17 cellular contexts compared by ENCODE assay signal in the genomic region with DNA sequence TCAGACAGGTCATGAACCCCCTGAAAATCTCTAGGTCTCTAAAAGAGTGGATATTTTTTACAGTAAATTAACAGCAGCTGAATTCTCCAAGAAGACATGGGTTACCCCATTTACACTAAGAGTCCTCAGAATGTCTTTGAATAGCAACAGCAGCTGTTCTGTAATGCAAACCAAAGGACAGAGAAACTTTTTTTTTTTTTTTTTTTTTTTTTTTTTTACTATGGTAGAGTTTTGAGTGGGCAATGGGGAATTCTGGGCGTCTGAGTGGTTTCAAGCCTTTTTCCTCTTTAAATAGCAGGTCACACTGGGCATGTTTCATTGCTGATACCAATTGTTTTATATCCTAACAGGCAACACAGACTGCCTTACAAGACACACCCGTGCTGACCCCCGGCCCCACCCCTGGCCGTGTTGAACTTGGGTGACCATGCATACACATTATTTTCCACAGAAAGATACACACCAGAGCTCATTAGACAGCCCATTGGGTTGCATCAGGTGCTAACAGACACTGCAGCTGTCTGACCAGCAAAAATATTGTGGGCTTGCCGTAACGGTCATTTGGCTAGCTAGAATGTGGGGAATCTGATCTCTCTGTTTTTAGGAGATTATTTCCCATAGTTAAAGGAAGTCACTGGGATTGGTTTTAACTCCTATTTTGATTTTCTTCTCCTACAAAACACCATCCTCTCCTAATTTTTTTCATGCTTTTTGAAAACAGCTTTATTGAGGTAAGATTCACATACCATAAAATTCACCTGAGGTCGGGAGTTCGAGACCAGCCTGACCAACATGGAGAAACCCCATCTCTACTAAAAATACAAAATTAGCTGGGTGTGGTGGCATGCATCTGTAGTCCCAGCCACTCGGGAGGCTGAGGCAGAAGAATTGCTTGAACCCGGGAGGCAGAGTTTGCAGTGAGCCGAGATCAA. TPM values are rescaled to one million over a fixed set of nuclear protein-coding genes. Genes with fewer than 3 reads are reported as not detected.
DNase-seq lines count a peak whose midpoint lies in the region; ATAC-seq and TF ChIP-seq lines count a peak whose summit lies in the region.
"Had no signal": no experiment of that assay in that cellular context is flagged by ENCODE, and none has a peak within 500 bp of the region (broad histone marks: within the 10 kb centered on the region; RNA-seq: fewer than 3 reads in every experiment).

No MANE protein-coding gene starts in this region.

- no peak for TF ChIP-seq POLR2A in ovary (IDR thresholded peaks at IDR 0.05)

- H3K27ac ChIP-seq in OCI-LY3 (ENCODE audit: low read length) (no peak overlapping the region), H9 (ENCODE audit: insufficient read length, low read depth, low read length) (no peak overlapping the region), ovary (no peak overlapping the region)
- H3K27ac ChIP-seq: body of pancreas, hepatocyte, lower lobe of right lung, prostate gland had no signal

- peaks cover 35% of the 10 kb centered on the region for H3K27me3 ChIP-seq in OCI-LY3 (ENCODE audit: low read depth, low read length)
- H3K27me3 ChIP-seq in H9 (ENCODE audit: insufficient read depth, low read length): no peaks in the 10 kb centered on the region
- H3K27me3 ChIP-seq in ovary: no peaks in the 10 kb centered on the region
- H3K27me3 ChIP-seq: body of pancreas had no signal

- peak overlapping the region; percentile 58 for H3K27ac Mint-ChIP-seq in stimulated activated effector memory CD8-positive, alpha-beta T cell treated with anti-CD3 and anti-CD28 coated beads, Interleukin-12 subunit alpha, Interleukin-12 subunit beta, amount 100 ng/mL, for 72 hours
- H3K27ac Mint-ChIP-seq in H9: no peak overlapping the region
- H3K27ac Mint-ChIP-seq: activated T-helper 17 cell treated with anti-CD3 and anti-CD28 coated beads, Interleukin-2, amount 50 U/mL, for 72 hours had no signal

- no CpG with 5 or more reads among the region's 11 CpGs for WGBS in H9 (ENCODE audit: extremely low coverage, insufficient read length, low lambda C conversion rate)
- 69 to 73% (median 70%) methylated on average over 11 of the region's 11 CpGs for WGBS in ovary, 3 donors

- H3K4me3 Mint-ChIP-seq in stimulated activated effector memory CD8-positive, alpha-beta T cell treated with anti-CD3 and anti-CD28 coated beads, Interleukin-12 subunit alpha, Interleukin-12 subunit beta, amount 100 ng/mL, for 72 hours: no peak overlapping the region
- no peak overlapping the region for H3K4me3 Mint-ChIP-seq in H9
- H3K4me3 Mint-ChIP-seq: activated T-helper 17 cell treated with anti-CD3 and anti-CD28 coated beads, Interleukin-2, amount 50 U/mL, for 72 hours had no signal

- H4K20me1 ChIP-seq in OCI-LY3 (ENCODE audit: insufficient read depth, low read length) (no peaks in the 10 kb centered on the region), H9 (ENCODE audit: control insufficient read depth, insufficient read depth, insufficient read length) (no peaks in the 10 kb centered on the region)

- no peak overlapping the region for H3K18ac ChIP-seq in H9 (ENCODE audit: insufficient read length, low read depth, low read length)

- TF ChIP-seq EP300 in ovary (IDR thresholded peaks at IDR 0.05): no peak

- no peaks in the 10 kb centered on the region for H3K23me2 ChIP-seq in H9 (ENCODE audit: insufficient read length, low read depth, low read length, poor library complexity, severe bottlenecking)

- no peak overlapping the region for H4K8ac ChIP-seq in H9 (replicated peaks; ENCODE audit: insufficient read length, low read depth, low read length)

- peaks cover 27% of the 10 kb centered on the region for H3K4me1 ChIP-seq in OCI-LY3 (ENCODE audit: low read length)
- no peaks in the 10 kb centered on the region for H3K4me1 ChIP-seq in H9 (ENCODE audit: insufficient read depth, low read length)
- H3K4me1 ChIP-seq in ovary (ENCODE audit: insufficient read depth): no peaks in the 10 kb centered on the region
- H3K4me1 ChIP-seq: body of pancreas, lower lobe of right lung, prostate gland had no signal

- H3K4me2 ChIP-seq in OCI-LY3 (ENCODE audit: low read length) (peak overlapping the region; percentile 23), H9 (ENCODE audit: insufficient read depth, insufficient read length, low read length) (no peak overlapping the region)
- H3K4me2 ChIP-seq: hepatocyte had no signal

- no peak for DNase-seq in stimulated activated effector memory CD8-positive, alpha-beta T cell treated with anti-CD3 and anti-CD28 coated beads, Interleukin-12 subunit alpha, Interleukin-12 subunit beta, amount 100 ng/mL, for 72 hours (ENCODE audit: low spot score in 2 of 2)
- no peak for DNase-seq in activated T-cell treated with anti-CD3 and anti-CD28 coated beads, Interleukin-2, amount 50 U/mL, for 1 hour
- no peak for DNase-seq in stimulated activated naive CD8-positive, alpha-beta T cell treated with anti-CD3 and anti-CD28 coated beads, Interleukin-15, Interleukin-2, amounts not matched to agents 100 U/mL and 50 U/mL, for 24 hours
- DNase-seq in H9 (no peak), ovary (no peak)
- DNase-seq: body of pancreas; lower lobe of right lung; NCI-H1092; NCI-H526; stimulated activated CD4-positive, alpha-beta T cell treated with anti-CD3 and anti-CD28 coated beads, Interleukin-4, amount 100 ng/mL, for 4 hours had no signal

- no peak overlapping the region for H4K5ac ChIP-seq in H9 (ENCODE audit: insufficient read length, low read depth, low read length)

- ATAC-seq in GM18909 (IDR thresholded peaks at IDR 0.05; ENCODE audit: poor library complexity, unreplicated experiment) (peak; percentile 69), HG02759 (IDR thresholded peaks at IDR 0.05; ENCODE audit: unreplicated experiment) (peak; percentile 79)
- peak; percentile 28 for ATAC-seq in stimulated activated effector memory CD8-positive, alpha-beta T cell treated with anti-CD3 and anti-CD28 coated beads, Interleukin-12 subunit alpha, Interleukin-12 subunit beta, amount 100 ng/mL, for 72 hours
- no peak for ATAC-seq in stimulated activated naive CD8-positive, alpha-beta T cell treated with anti-CD3 and anti-CD28 coated beads, Interleukin-15, Interleukin-2, amounts not matched to agents 100 U/mL and 50 U/mL, for 24 hours
- ATAC-seq: activated CD4-positive, CD25-positive, alpha-beta regulatory T cell treated with anti-CD3 and anti-CD28 coated beads, Interleukin-2, amount 50 U/mL, for 24 hours; activated T-helper 17 cell treated with anti-CD3 and anti-CD28 coated beads, Interleukin-2, amount 50 U/mL, for 72 hours; body of pancreas; lower lobe of right lung had no signal

- intact Hi-C loops in ovary (cut with DNase I): no loop called here

- no peak overlapping the region for H3K9ac ChIP-seq in OCI-LY3 (ENCODE audit: low read length)
- H3K9ac ChIP-seq in H9 (ENCODE audit: extremely low read depth, insufficient read length, low read length): no peak overlapping the region

- H4K91ac ChIP-seq in H9 (ENCODE audit: insufficient read length, low read depth, low read length): no peak overlapping the region

- no peak overlapping the region for H3K4ac ChIP-seq in H9 (ENCODE audit: low read depth, low read length)

- peaks cover 4% of the 10 kb centered on the region for H3K4me1 Mint-ChIP-seq in stimulated activated effector memory CD8-positive, alpha-beta T cell treated with anti-CD3 and anti-CD28 coated beads, Interleukin-12 subunit alpha, Interleukin-12 subunit beta, amount 100 ng/mL, for 72 hours
- no peaks in the 10 kb centered on the region for H3K4me1 Mint-ChIP-seq in H9
- H3K4me1 Mint-ChIP-seq: activated T-helper 17 cell treated with anti-CD3 and anti-CD28 coated beads, Interleukin-2, amount 50 U/mL, for 72 hours had no signal

- H3K56ac ChIP-seq in H9 (ENCODE audit: insufficient read length, low read depth, low read length): no peak overlapping the region

- no peak overlapping the region for H3K23ac ChIP-seq in H9 (ENCODE audit: insufficient read length, low read depth, low read length)

- H2BK12ac ChIP-seq in H9 (ENCODE audit: insufficient read length, low read depth, low read length): no peak overlapping the region

- H3K14ac ChIP-seq in H9 (ENCODE audit: insufficient read depth, low read length): no peak overlapping the region

- no peak overlapping the region for H2AK5ac ChIP-seq in H9 (ENCODE audit: insufficient read length, low read length)

- no peak overlapping the region for H2BK5ac ChIP-seq in H9 (ENCODE audit: insufficient read length, low read length)

- no peak for TF ChIP-seq CTCF in OCI-LY3 (IDR thresholded peaks at IDR 0.05; ENCODE audit: low read depth, low read length)
- no peak for TF ChIP-seq CTCF in H9 (conservative IDR thresholded peaks at IDR 0.05)
- no peak for TF ChIP-seq CTCF in ovary (IDR thresholded peaks at IDR 0.05)

- no peak overlapping the region for H2BK20ac ChIP-seq in H9 (ENCODE audit: low read depth, low read length, poor library complexity, severe bottlenecking)

- no peaks in the 10 kb centered on the region for H3K79me1 ChIP-seq in H9 (ENCODE audit: insufficient read depth, low read depth, low read length, poor library complexity, severe bottlenecking)

- no peak overlapping the region for H2BK120ac ChIP-seq in H9 (ENCODE audit: low read depth, low read length, poor library complexity, severe bottlenecking)

- H3K9me3 Mint-ChIP-seq in stimulated activated effector memory CD8-positive, alpha-beta T cell treated with anti-CD3 and anti-CD28 coated beads, Interleukin-12 subunit alpha, Interleukin-12 subunit beta, amount 100 ng/mL, for 72 hours: peaks cover 4% of the 10 kb centered on the region
- peaks cover 96% of the 10 kb centered on the region in 2 experiments for H3K9me3 Mint-ChIP-seq in H9

- H3K4me3 ChIP-seq in OCI-LY3 (ENCODE audit: low read length): no peak overlapping the region
- no peak overlapping the region for H3K4me3 ChIP-seq in ovary
- H3K4me3 ChIP-seq: body of pancreas, hepatocyte, lower lobe of right lung, prostate gland had no signal

- H3K27me3 Mint-ChIP-seq in H9 (ENCODE audit: low read depth): peaks cover 25% of the 10 kb centered on the region
- H3K27me3 Mint-ChIP-seq: activated T-helper 17 cell treated with anti-CD3 and anti-CD28 coated beads, Interleukin-2, amount 50 U/mL, for 72 hours had no signal

- H3K79me2 ChIP-seq in OCI-LY3 (ENCODE audit: low read length) (no peaks in the 10 kb centered on the region), H9 (ENCODE audit: insufficient read depth, low read length) (no peaks in the 10 kb centered on the region)
- H3K79me2 ChIP-seq: hepatocyte had no signal

- H3K36me3 Mint-ChIP-seq in stimulated activated effector memory CD8-positive, alpha-beta T cell treated with anti-CD3 and anti-CD28 coated beads, Interleukin-12 subunit alpha, Interleukin-12 subunit beta, amount 100 ng/mL, for 72 hours: no peaks in the 10 kb centered on the region
- peaks cover 20 to 35% (median 32%) of the 10 kb centered on the region in 3 experiments for H3K36me3 Mint-ChIP-seq in H9 (ENCODE audit: insufficient read depth in 1 of 3, low read depth in 3 of 3)

- no peak overlapping the region for H3T11ph ChIP-seq in H9 (ENCODE audit: low read length)

- H2AFZ ChIP-seq in OCI-LY3 (ENCODE audit: low read depth, low read length) (no peak overlapping the region), H9 (ENCODE audit: low read length) (no peak overlapping the region)
- H2AFZ ChIP-seq: hepatocyte had no signal

- no peaks in the 10 kb centered on the region for H3K36me3 ChIP-seq in OCI-LY3 (replicated peaks; ENCODE audit: low read depth, low read length)
- no peaks in the 10 kb centered on the region for H3K36me3 ChIP-seq in ovary
- H3K36me3 ChIP-seq: lower lobe of right lung, prostate gland had no signal

- no peak overlapping the region for H2BK15ac ChIP-seq in H9 (ENCODE audit: low read depth, low read length)

- H3K9me3 ChIP-seq in OCI-LY3 (ENCODE audit: insufficient read depth, low read length) (no peaks in the 10 kb centered on the region), H9 (ENCODE audit: control insufficient read depth, low read depth, low read length) (peaks cover 81% of the 10 kb centered on the region), ovary (no peaks in the 10 kb centered on the region)
- H3K9me3 ChIP-seq: prostate gland had no signal

RNA-seq across cellular contexts. Expression of a gene that starts 26.7 kb away (rescaled TPM):
- total RNA-seq in H9 (2021) (0.31 and 0.68 TPM in 2 replicates), ovary (10 to 100 TPM in 1 of 7 donors, 1 to 10 TPM in 4, under 1 TPM in 2; 0.38 to 20.7 (median 1.0) TPM)
- 1 to 10 TPM in 1 of 2 donors, under 1 TPM in 1; 0.12 to 1.5 TPM for polyA plus RNA-seq in ovary
